In genomic region chr1:219928791-219929118, GRCh38 we compare ENCODE assay signal across 11 cellular contexts. TPM values are rescaled to one million over a fixed set of nuclear protein-coding genes. Genes with fewer than 3 reads are reported as not detected.
A peak's percentile ranks its signal among the peaks of the same experiment; 100 is the strongest.
DNase-seq lines count a peak whose midpoint lies in the region; ATAC-seq and TF ChIP-seq lines count a peak whose summit lies in the region.
"Had no signal": no experiment of that assay in that cellular context is flagged by ENCODE, and none has a peak within 500 bp of the region (broad histone marks: within the 10 kb centered on the region; RNA-seq: fewer than 3 reads in every experiment).

No MANE protein-coding gene starts in this region.

- no CpG with 5 or more reads among the region's 13 CpGs for WGBS in mesendoderm (ENCODE audit: extremely low coverage, insufficient coverage, low lambda C conversion rate)
- WGBS in testis, 2 donors: 42 to 57% methylated on average over 10 to 13 of the region's 13 CpGs

- no peak overlapping the region for H3K18ac ChIP-seq in mesendoderm (ENCODE audit: low read length)

- intact Hi-C loops in breast epithelium (cut with DNase I; ENCODE audit: low total_unique reads) (no loop called here), MCF 10A (cut with micrococcal nuclease) (no loop called here), testis (cut with DNase I; ENCODE audit: low total_unique reads) (no loop called here), colonic mucosa (cut with DNase I) (no loop called here)

- H3K27ac ChIP-seq in breast epithelium: no peak overlapping the region
- no peak overlapping the region for H3K27ac ChIP-seq in coronary artery
- H3K27ac ChIP-seq in mesendoderm (ENCODE audit: low read depth, low read length): no peak overlapping the region
- H3K27ac ChIP-seq in testis: no peak overlapping the region
- no peak overlapping the region for H3K27ac ChIP-seq in colonic mucosa

- H3K79me2 ChIP-seq in mesendoderm (ENCODE audit: control insufficient read depth, insufficient read depth, low read length): no peaks in the 10 kb centered on the region

- H4K8ac ChIP-seq in mesendoderm (ENCODE audit: low read depth, low read length): no peak overlapping the region

- H2BK120ac ChIP-seq in mesendoderm (ENCODE audit: low read depth, low read length): no peak overlapping the region

- H3K27me3 Mint-ChIP-seq in MCF 10A (ENCODE audit: insufficient read depth, unreplicated experiment): no peaks in the 10 kb centered on the region

- no peak overlapping the region for H2BK15ac ChIP-seq in mesendoderm (replicated peaks; ENCODE audit: low read depth)

- POLR2A ChIA-PET in MCF 10A (lab: Yijun Ruan, JAX): no interaction called here

- H3K4me1 Mint-ChIP-seq in MCF 10A (ENCODE audit: insufficient read depth, unreplicated experiment): peaks cover 9% of the 10 kb centered on the region

- H3K9me3 Mint-ChIP-seq in MCF 10A (ENCODE audit: unreplicated experiment): no peaks in the 10 kb centered on the region

- no peak overlapping the region for H3K4me3 Mint-ChIP-seq in MCF 10A (ENCODE audit: unreplicated experiment)

- no peak overlapping the region for H2BK5ac ChIP-seq in mesendoderm (ENCODE audit: low read length)

- H3K4me1 ChIP-seq in breast epithelium (peaks cover 0 to 4% of the 10 kb centered on the region in 2 donors), mesendoderm (ENCODE audit: control insufficient read depth, low read depth, low read length) (no peaks in the 10 kb centered on the region), testis (no peaks in the 10 kb centered on the region), colonic mucosa (peaks cover 5% of the 10 kb centered on the region)

- H3K27me3 ChIP-seq in breast epithelium (peaks cover 0 to 19% of the 10 kb centered on the region in 2 donors), mesendoderm (ENCODE audit: insufficient read depth, low read length, poor library complexity) (peaks cover 13% of the 10 kb centered on the region), testis (no peaks in the 10 kb centered on the region), colonic mucosa (peaks cover 29% of the 10 kb centered on the region)

- no peak overlapping the region for H4K5ac ChIP-seq in mesendoderm (ENCODE audit: low read length)

- H3K9me3 ChIP-seq in breast epithelium (no peaks in the 10 kb centered on the region), testis (no peaks in the 10 kb centered on the region), colonic mucosa (no peaks in the 10 kb centered on the region)

- H3K79me1 ChIP-seq in mesendoderm (ENCODE audit: low read length): no peaks in the 10 kb centered on the region

- no TSS peak for BruUV-seq in MCF 10A (replicated peaks; lab: Mats Ljungman, UMichigan)

- no peak overlapping the region for H3K4ac ChIP-seq in mesendoderm (ENCODE audit: low read depth, low read length)

- ATAC-seq in GM19395 (IDR thresholded peaks at IDR 0.05; ENCODE audit: unreplicated experiment): no peak

- H3K4me2 ChIP-seq in mesendoderm (ENCODE audit: low read length): peak overlapping the region; percentile 84

- H3K23ac ChIP-seq in mesendoderm (ENCODE audit: low read length): no peak overlapping the region

- DNase-seq in breast epithelium (ENCODE audit: low spot score in 2 of 2) (no peak), MCF 10A (ENCODE audit: unreplicated experiment) (no peak), coronary artery (ENCODE audit: low spot score) (no peak), mesendoderm (no peak), testis (no peak), H4 (ENCODE audit: low spot score) (no peak), colonic mucosa (no peak)
- DNase-seq: SHP77 treated with DMSO at 0.1 percent for 48 hours had no signal

- H3K4me3 ChIP-seq in breast epithelium (peak overlapping the region in 2 of 3 donors; percentile 37 to 65), coronary artery (peak overlapping the region; percentile 68), mesendoderm (ENCODE audit: low read length) (no peak overlapping the region), testis (peak overlapping the region; percentile 39 to 49), colonic mucosa (no peak overlapping the region)

- no peaks in the 10 kb centered on the region for H3K36me3 ChIP-seq in breast epithelium
- no peaks in the 10 kb centered on the region for H3K36me3 ChIP-seq in mesendoderm (ENCODE audit: control insufficient read depth, insufficient read depth, low read length)
- no peaks in the 10 kb centered on the region for H3K36me3 ChIP-seq in testis (ENCODE audit: low read depth, missing control alignments)
- no peaks in the 10 kb centered on the region for H3K36me3 ChIP-seq in colonic mucosa

- H3K36me3 Mint-ChIP-seq in MCF 10A (ENCODE audit: insufficient read depth, unreplicated experiment): no peaks in the 10 kb centered on the region

- H3K27ac Mint-ChIP-seq in MCF 10A (ENCODE audit: low read depth, unreplicated experiment): no peak overlapping the region

- CTCF ChIA-PET in MCF 10A (lab: Yijun Ruan, JAX): interaction anchor here (0.6 to 1.0 kb wide), 2 partner anchors 8 to 178 kb away, joined by 3 to 4 read pairs; no protein-coding TSS in a partner anchor

- no peak overlapping the region for H2AK5ac ChIP-seq in mesendoderm (ENCODE audit: low read length)

- TF ChIP-seq CTCF in breast epithelium (IDR thresholded peaks at IDR 0.05): no peak
- TF ChIP-seq CTCF in MCF 10A (IDR thresholded peaks at IDR 0.05; ENCODE audit: unreplicated experiment): no peak
- TF ChIP-seq CTCF in coronary artery (IDR thresholded peaks at IDR 0.05): no peak
- TF ChIP-seq CTCF in testis (IDR thresholded peaks at IDR 0.05): no peak
- no peak for TF ChIP-seq CTCF in colonic mucosa (IDR thresholded peaks at IDR 0.05)

- peak overlapping the region; percentile 42 for H3K56ac ChIP-seq in mesendoderm (ENCODE audit: low read length)

- H3K9ac ChIP-seq in mesendoderm (ENCODE audit: low read length) (no peak overlapping the region), colonic mucosa (ENCODE audit: low read depth in 2 of 2, low read length in 2 of 2) (no peak overlapping the region)

- TF ChIP-seq POLR2A in breast epithelium (IDR thresholded peaks at IDR 0.05): no peak
- no peak for TF ChIP-seq POLR2A in testis (IDR thresholded peaks at IDR 0.05)

RNA-seq across cellular contexts. Expression of gene SLC30A10, which starts 0.4 kb away (rescaled TPM):
- total RNA-seq in breast epithelium (not detected), MCF 10A (2022) (not detected in 2 replicates), testis (1 to 10 TPM; 2.2 to 2.4 TPM), colonic mucosa (10 to 100 TPM; 10.5 to 32.3 TPM)
- 0.03 TPM for polyA plus RNA-seq in mesendoderm (2013, experiment 1 of 2)
- polyA plus RNA-seq in mesendoderm (2013, experiment 2 of 2): 0.04 TPM
- 4.0 TPM for polyA plus RNA-seq in testis (ENCODE audit: insufficient read depth, low read depth, low replicate concordance)
- total RNA-seq in H4 (2014; rRNA removed; shearing (Covaris generic)): not detected in 2 replicates
- total RNA-seq: ureter had no signal
- polyA plus RNA-seq: BJ had no signal

Comparison
In these comparisons a context has a peak if more than half of its experiments do, and no peak if none do; other contexts are left out.
1. H3K4me3 ChIP-seq: peak in breast epithelium (2 of 3), coronary artery (single experiment) and testis (2 of 2); none in mesendoderm (single experiment) and colonic mucosa (single experiment).